In genomic region chr12:105774037-105774436, GRCh38 we compare ENCODE assay signal across 26 cellular contexts.
"Had no signal": no experiment of that assay in that cellular context is flagged by ENCODE, and none has a peak within 500 bp of the region (broad histone marks: within the 10 kb centered on the region; RNA-seq: fewer than 3 reads in every experiment).

No MANE protein-coding gene starts in this region.

- H3K27ac Mint-ChIP-seq: activated CD4-positive, alpha-beta memory T cell treated with anti-CD3 and anti-CD28 coated beads for 36 hours; activated naive CD4-positive, alpha-beta T cell treated with anti-CD3 and anti-CD28 coated beads for 36 hours; activated naive CD4-positive, alpha-beta T cell treated with anti-CD3 and anti-CD28 coated beads, Interleukin-2, amount 50 U/mL, for 72 hours; activated T-helper 1 cell treated with anti-CD3 and anti-CD28 coated beads, Interleukin-12 subunit alpha, Interleukin-12 subunit beta, Interleukin-2, Interleukin-4 antibody, amounts not matched to agents 30 ng/mL and 10 ng/mL and 1 ng/mL, durations not matched to agents 14 hours and 24 hours and 36 hours; WTC11 had no signal

- H3K27me3 ChIP-seq: adrenal gland, brain microvascular endothelial cell, cardiac muscle cell, SJCRH30 had no signal

- H3K4me1 ChIP-seq: SJCRH30 had no signal

- H3K36me3 ChIP-seq: adrenal gland, brain microvascular endothelial cell, cardiac muscle cell, SJCRH30 had no signal

- H3K4me3 ChIP-seq: adrenal gland, cardiac muscle cell, SJCRH30, SK-N-MC had no signal

- H3K9me3 Mint-ChIP-seq: activated CD4-positive, alpha-beta memory T cell treated with anti-CD3 and anti-CD28 coated beads for 36 hours had no signal

- H3K4me3 Mint-ChIP-seq: activated CD4-positive, alpha-beta memory T cell treated with anti-CD3 and anti-CD28 coated beads for 36 hours; activated naive CD4-positive, alpha-beta T cell treated with anti-CD3 and anti-CD28 coated beads for 36 hours; activated T-cell treated with anti-CD3 and anti-CD28 coated beads, Interleukin-2, amount 50 U/mL, for 4 hours; activated T-helper 1 cell treated with anti-CD3 and anti-CD28 coated beads, Interleukin-12 subunit alpha, Interleukin-12 subunit beta, Interleukin-2, Interleukin-4 antibody, amounts not matched to agents 30 ng/mL and 10 ng/mL and 1 ng/mL, durations not matched to agents 14 hours and 24 hours and 36 hours; WTC11 had no signal

- H3K36me3 Mint-ChIP-seq: activated CD4-positive, alpha-beta memory T cell treated with anti-CD3 and anti-CD28 coated beads for 36 hours; activated naive CD4-positive, alpha-beta T cell treated with anti-CD3 and anti-CD28 coated beads, Interleukin-2, amount 50 U/mL, for 72 hours had no signal

- ATAC-seq: activated naive CD4-positive, alpha-beta T cell treated with anti-CD3 and anti-CD28 coated beads, Interleukin-2, amount 50 U/mL, for 72 hours; activated T-cell treated with anti-CD3 and anti-CD28 coated beads, Interleukin-2, amount 50 U/mL, for 4 hours; Panc1; WTC11 had no signal

- H3K9me3 ChIP-seq: adrenal gland, SJCRH30 had no signal

- DNase-seq: activated CD4-positive, alpha-beta memory T cell treated with anti-CD3 and anti-CD28 coated beads for 36 hours; activated CD4-positive, alpha-beta T cell treated with anti-CD3 and anti-CD28 coated beads for 4 hours; activated CD4-positive, alpha-beta T cell treated with anti-CD3 and anti-CD28 coated beads, Interleukin-2, amount 50 U/mL, for 1 hour; activated CD4-positive, CD25-positive, alpha-beta regulatory T cell treated with anti-CD3 and anti-CD28 coated beads, Interleukin-2, amount 50 U/mL, for 72 hours; activated CD8-positive, alpha-beta memory T cell treated with anti-CD3 and anti-CD28 coated beads, Interleukin-2, amount 50 U/mL, for 4 hours; activated gamma-delta T cell treated with Interleukin-2 at 50 U/mL for 16 hours; activated naive CD4-positive, alpha-beta T cell treated with anti-CD3 and anti-CD28 coated beads for 36 hours; activated T-cell treated with anti-CD3 and anti-CD28 coated beads for 4 hours; activated T-cell treated with anti-CD3 and anti-CD28 coated beads, Interleukin-2, amount 50 U/mL, for 4 hours; adrenal gland; brain microvascular endothelial cell; Karpas-422; KBM-7; NCI-H1048; NCI-H1436 treated with DMSO at 0.1 percent for 48 hours; NCI-H1694 treated with DMSO at 0.1 percent for 48 hours; NCI-H345; NCI-H524 treated with DMSO at 0.1 percent for 48 hours; SHP77; SJCRH30 had no signal

- H3K27ac ChIP-seq: adrenal gland, brain microvascular endothelial cell, cardiac muscle cell, SJCRH30, SK-N-MC had no signal
